19 cellular contexts compared by ENCODE assay signal in the genomic region with DNA sequence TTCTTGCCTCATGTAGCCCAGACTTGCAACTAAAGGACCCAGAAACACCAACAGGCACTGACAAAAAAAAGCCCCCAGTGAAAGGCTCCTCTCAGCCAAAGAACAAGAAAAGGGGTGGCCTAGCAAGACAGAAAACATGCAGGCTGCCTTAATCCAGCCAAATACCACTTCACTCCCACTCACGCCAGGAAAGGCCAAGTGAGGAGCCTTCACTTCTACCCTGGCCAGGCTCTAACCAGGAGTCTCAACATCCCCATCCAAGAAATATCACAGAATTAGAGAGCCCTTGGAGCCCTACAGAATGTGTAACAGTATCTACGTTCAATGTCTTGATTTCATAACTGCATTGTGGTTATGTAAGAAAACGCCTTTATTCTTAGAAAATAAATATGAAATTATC.
DNase-seq lines count a peak whose midpoint lies in the region; ATAC-seq and TF ChIP-seq lines count a peak whose summit lies in the region.
"Had no signal": no experiment of that assay in that cellular context is flagged by ENCODE, and none has a peak within 500 bp of the region (broad histone marks: within the 10 kb centered on the region; RNA-seq: fewer than 3 reads in every experiment).

No MANE protein-coding gene starts in this region.

- no peak overlapping the region for H2BK15ac ChIP-seq in mesenchymal stem cell (ENCODE audit: low read depth, poor library complexity, severe bottlenecking)

- no peak overlapping the region for H3K18ac ChIP-seq in mesenchymal stem cell (ENCODE audit: low read depth in 1 of 2, low read length in 2 of 2)

- peak overlapping the region; percentile 52 for H4K8ac ChIP-seq in mesenchymal stem cell (ENCODE audit: low read length)

- CTCF ChIA-PET in SK-N-SH (lab: Yijun Ruan, JAX), result no interaction called here

- no peak overlapping the region for H2BK12ac ChIP-seq in mesenchymal stem cell (ENCODE audit: low read length in 2 of 2)

- H3K79me1 ChIP-seq in mesenchymal stem cell (replicated peaks; ENCODE audit: low read length, poor library complexity, severe bottlenecking), result peaks cover 21% of the 10 kb centered on the region

- intact Hi-C loops in sciatic nerve (cut with DNase I) (no loop called here), left colon (cut with DNase I, micrococcal nuclease) (no loop called here)

- peak overlapping the region in 2 of 5 experiments; percentile 39 to 63 for H3K4me3 Mint-ChIP-seq in brain
- H3K4me3 Mint-ChIP-seq: activated naive CD8-positive, alpha-beta T cell treated with anti-CD3 and anti-CD28 coated beads, Interleukin-2, amount 50 U/mL, for 24 hours; CD4-positive, alpha-beta T cell; HFFc6; natural killer cell treated with Interleukin-12 subunit alpha and Interleukin-12 subunit beta and Interleukin-15 and Interleukin-18, amount 100 ng/mL, for 72 hours had no signal

- peaks cover 81% of the 10 kb centered on the region for H3K4me1 Mint-ChIP-seq in brain
- H3K4me1 Mint-ChIP-seq: activated naive CD8-positive, alpha-beta T cell treated with anti-CD3 and anti-CD28 coated beads, Interleukin-2, amount 50 U/mL, for 24 hours had no signal

- H2BK120ac ChIP-seq in mesenchymal stem cell (ENCODE audit: low read depth, low read length), result no peak overlapping the region

- H3F3A ChIP-seq in SK-N-SH (replicated peaks; ENCODE audit: insufficient read depth), result no peaks in the 10 kb centered on the region

- POLR2A ChIA-PET in SK-N-SH (lab: Yijun Ruan, JAX), result no interaction called here

- H2AFZ ChIP-seq in mesenchymal stem cell (ENCODE audit: low read depth, low read length) (no peak overlapping the region), SK-N-SH (ENCODE audit: low read depth) (no peak overlapping the region)

- no peak overlapping the region for H2AK5ac ChIP-seq in mesenchymal stem cell (ENCODE audit: low read length, severe bottlenecking)

- no peak overlapping the region for H3K14ac ChIP-seq in mesenchymal stem cell (ENCODE audit: low read length in 2 of 2)

- H3K4me1 ChIP-seq in mesenchymal stem cell (ENCODE audit: control insufficient read depth, insufficient read depth, low read depth, low read length) (peaks cover 5% of the 10 kb centered on the region), SK-N-SH (ENCODE audit: control insufficient read depth in 1 of 2, insufficient read depth in 2 of 2, low read depth in 1 of 2, low read length in 1 of 2) (peaks cover 19 to 28% of the 10 kb centered on the region in 2 experiments; a peak in 3 of 4 replicates)

- whole genome bisulfite sequencing in mesenchymal stem cell, result 83% methylated on average over 1 of the region's 3 CpGs
- 92% methylated on average over 3 of the region's 3 CpGs for WGBS in SK-N-SH (ENCODE audit: low lambda C conversion rate)

- no peak overlapping the region for H4K91ac ChIP-seq in mesenchymal stem cell (ENCODE audit: low read length)

- no peak for TF ChIP-seq RAD21 in SK-N-SH (IDR thresholded peaks at IDR 0.05; ENCODE audit: low read length)

- ATAC-seq in sciatic nerve (peak; percentile 39), left colon (no peak), GM18511 (IDR thresholded peaks at IDR 0.05; ENCODE audit: unreplicated experiment) (no peak), left lobe of liver (no peak)
- ATAC-seq: activated naive CD8-positive, alpha-beta T cell treated with anti-CD3 and anti-CD28 coated beads, Interleukin-2, amount 50 U/mL, for 24 hours; K562; natural killer cell treated with Interleukin-12 subunit alpha and Interleukin-12 subunit beta and Interleukin-15 and Interleukin-18, amount 100 ng/mL, for 72 hours had no signal

- H3K36me3 ChIP-seq in mesenchymal stem cell (ENCODE audit: control insufficient read depth in 1 of 2, insufficient read depth in 2 of 2, low read depth in 1 of 2, low read length in 2 of 2) (no peaks in the 10 kb centered on the region), SK-N-SH (replicated peaks in 1 of 2; ENCODE audit: control insufficient read depth in 1 of 2, insufficient read depth in 2 of 2, low read length in 1 of 2) (peaks cover 0 to 2% of the 10 kb centered on the region in 2 experiments)
- H3K36me3 ChIP-seq: suprapubic skin had no signal

- H3K27ac Mint-ChIP-seq in brain, result peak overlapping the region in 4 of 5 experiments; percentile 50 to 85 (median 75)
- H3K27ac Mint-ChIP-seq: activated naive CD8-positive, alpha-beta T cell treated with anti-CD3 and anti-CD28 coated beads, Interleukin-2, amount 50 U/mL, for 24 hours; CD4-positive, alpha-beta T cell; HFFc6; natural killer cell treated with Interleukin-12 subunit alpha and Interleukin-12 subunit beta and Interleukin-15 and Interleukin-18, amount 100 ng/mL, for 72 hours had no signal

- H2BK5ac ChIP-seq in mesenchymal stem cell (ENCODE audit: low read depth, low read length, poor library complexity, severe bottlenecking), result no peak overlapping the region

- peak; percentile 36 for DNase-seq in GM03348 (ENCODE audit: low spot score)
- no peak for DNase-seq in mesenchymal stem cell
- no peak for DNase-seq in sciatic nerve (ENCODE audit: low spot score)
- DNase-seq in left colon, result no peak
- no peak for DNase-seq in SK-N-SH
- DNase-seq in left lobe of liver (ENCODE audit: low spot score), result no peak
- DNase-seq: activated CD4-positive, alpha-beta T cell treated with anti-CD3 and anti-CD28 coated beads for 1 hour; activated naive CD8-positive, alpha-beta T cell treated with anti-CD3 and anti-CD28 coated beads, Interleukin-2, amount 50 U/mL, for 24 hours; CD4-positive, alpha-beta T cell; dorsolateral prefrontal cortex; HFFc6; NCI-H1694; NCI-H2227 treated with DMSO at 0.1 percent for 48 hours; NK-92 treated with Interleukin-12 subunit alpha and Interleukin-12 subunit beta, amount 100 ng/mL, for 24 hours had no signal

- TF ChIP-seq EP300 in SK-N-SH (IDR thresholded peaks at IDR 0.05; ENCODE audit: borderline replicate concordance in 1 of 2, low read depth in 1 of 2, low read length in 1 of 2), result no peak

- no peak for TF ChIP-seq CTCF in brain (conservative IDR thresholded peaks at IDR 0.05)
- TF ChIP-seq CTCF in SK-N-SH (IDR thresholded peaks at IDR 0.05), result no peak

- H3K9ac ChIP-seq in mesenchymal stem cell (ENCODE audit: low read length), result no peak overlapping the region
- H3K9ac ChIP-seq in SK-N-SH, result no peak overlapping the region

- H3K4me3 ChIP-seq in mesenchymal stem cell (ENCODE audit: insufficient read depth in 1 of 2, low read depth in 1 of 2, low read length in 2 of 2) (no peak overlapping the region), SK-N-SH (ENCODE audit: low read depth in 2 of 2, low read length in 1 of 2) (no peak overlapping the region)
- H3K4me3 ChIP-seq: dorsolateral prefrontal cortex, K562, suprapubic skin had no signal

- H3K4me2 ChIP-seq in mesenchymal stem cell (ENCODE audit: low read length, poor library complexity, severe bottlenecking) (no peak overlapping the region), SK-N-SH (no peak overlapping the region)

- no peak overlapping the region for H3K27ac ChIP-seq in mesenchymal stem cell (ENCODE audit: low read length, poor library complexity, severe bottlenecking)
- H3K27ac ChIP-seq in SK-N-SH (ENCODE audit: low read depth in 2 of 2, low read length in 1 of 2), result no peak overlapping the region
- H3K27ac ChIP-seq: suprapubic skin had no signal

- no peaks in the 10 kb centered on the region for H3K36me3 Mint-ChIP-seq in brain
- H3K36me3 Mint-ChIP-seq: natural killer cell treated with Interleukin-12 subunit alpha and Interleukin-12 subunit beta and Interleukin-15 and Interleukin-18, amount 100 ng/mL, for 72 hours had no signal

- no peaks in the 10 kb centered on the region for H3K9me2 ChIP-seq in SK-N-SH

- no peaks in the 10 kb centered on the region for H3K27me3 Mint-ChIP-seq in brain
- H3K27me3 Mint-ChIP-seq: activated naive CD8-positive, alpha-beta T cell treated with anti-CD3 and anti-CD28 coated beads, Interleukin-2, amount 50 U/mL, for 24 hours; CD4-positive, alpha-beta T cell had no signal

- H3K4ac ChIP-seq in mesenchymal stem cell (ENCODE audit: low read depth in 1 of 2, low read length in 2 of 2), result no peak overlapping the region

- no peaks in the 10 kb centered on the region for H3K9me3 Mint-ChIP-seq in brain
- H3K9me3 Mint-ChIP-seq: activated naive CD8-positive, alpha-beta T cell treated with anti-CD3 and anti-CD28 coated beads, Interleukin-2, amount 50 U/mL, for 24 hours; CD4-positive, alpha-beta T cell; HFFc6; natural killer cell treated with Interleukin-12 subunit alpha and Interleukin-12 subunit beta and Interleukin-15 and Interleukin-18, amount 100 ng/mL, for 72 hours had no signal

- H3K23ac ChIP-seq in mesenchymal stem cell (ENCODE audit: low read length in 2 of 2), result no peak overlapping the region

- no peaks in the 10 kb centered on the region for H3K27me3 ChIP-seq in mesenchymal stem cell (ENCODE audit: control insufficient read depth in 1 of 2, insufficient read depth in 1 of 2, low read length in 2 of 2)
- no peaks in the 10 kb centered on the region for H3K27me3 ChIP-seq in SK-N-SH (ENCODE audit: insufficient read depth)
- H3K27me3 ChIP-seq: dorsolateral prefrontal cortex, suprapubic skin had no signal

- H3K9me3 ChIP-seq in mesenchymal stem cell (ENCODE audit: control insufficient read depth, low read length), result no peaks in the 10 kb centered on the region
- H3K9me3 ChIP-seq in SK-N-SH, result no peaks in the 10 kb centered on the region
- H3K9me3 ChIP-seq: suprapubic skin had no signal

- H4K20me1 ChIP-seq in SK-N-SH (ENCODE audit: insufficient read depth), result peaks cover 93% of the 10 kb centered on the region

- H3K79me2 ChIP-seq in SK-N-SH (ENCODE audit: insufficient read depth), result peaks cover 89% of the 10 kb centered on the region

TF ChIP-seq in SK-N-SH, 30 proteins besides CTCF, POLR2A, EP300 and RAD21 (continues in another document):
- TF ChIP-seq, protein P1, sequence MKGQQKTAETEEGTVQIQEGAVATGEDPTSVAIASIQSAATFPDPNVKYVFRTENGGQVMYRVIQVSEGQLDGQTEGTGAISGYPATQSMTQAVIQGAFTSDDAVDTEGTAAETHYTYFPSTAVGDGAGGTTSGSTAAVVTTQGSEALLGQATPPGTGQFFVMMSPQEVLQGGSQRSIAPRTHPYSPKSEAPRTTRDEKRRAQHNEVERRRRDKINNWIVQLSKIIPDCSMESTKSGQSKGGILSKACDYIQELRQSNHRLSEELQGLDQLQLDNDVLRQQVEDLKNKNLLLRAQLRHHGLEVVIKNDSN (IDR thresholded peaks at IDR 0.05; ENCODE audit: borderline replicate concordance, low read depth), result no peak
- no peak for TF ChIP-seq MXI1 (IDR thresholded peaks at IDR 0.05; ENCODE audit: low read depth, low read length)
- TF ChIP-seq EZH2phosphoT487 (IDR thresholded peaks at IDR 0.05; ENCODE audit: borderline replicate concordance, low read depth), result no peak
- no peak for TF ChIP-seq NRF1 (IDR thresholded peaks at IDR 0.05; ENCODE audit: low read depth, low read length)
- TF ChIP-seq GABPA (IDR thresholded peaks at IDR 0.05; ENCODE audit: low read depth), result no peak
- TF ChIP-seq FOXM1 (IDR thresholded peaks at IDR 0.05; ENCODE audit: low read depth), result no peak
- no peak for TF ChIP-seq JUND (IDR thresholded peaks at IDR 0.05)
- no peak for TF ChIP-seq FOSL2 (IDR thresholded peaks at IDR 0.05; ENCODE audit: borderline replicate concordance, low read depth)
